ENCODE assay signal across 1 cellular context in the genomic region with DNA sequence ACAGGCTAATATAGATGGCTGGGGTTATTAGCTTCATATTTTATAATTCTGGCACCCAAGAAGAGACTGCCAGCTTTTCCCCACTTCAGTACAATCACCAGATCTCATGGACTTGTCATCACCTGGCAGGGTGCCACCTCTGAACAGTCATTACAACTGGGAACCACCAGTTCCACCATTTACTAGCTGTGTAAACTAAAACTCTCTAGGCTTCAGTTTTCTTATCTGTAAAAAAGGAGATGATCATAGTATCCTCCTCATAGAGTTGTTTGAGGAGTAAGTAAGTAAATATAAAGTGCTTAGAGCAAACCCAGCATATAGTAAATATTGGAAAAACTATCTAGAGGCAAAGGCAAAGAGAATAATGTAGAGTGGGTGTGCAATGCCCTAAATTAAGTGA.
TF ChIP-seq lines count a peak whose summit lies in the region.

No MANE protein-coding gene starts in this region.

TF ChIP-seq in HCT116, 20 proteins besides CTCF, POLR2A, EP300 and RAD21 (continued from another document):
- TF ChIP-seq, protein P1, sequence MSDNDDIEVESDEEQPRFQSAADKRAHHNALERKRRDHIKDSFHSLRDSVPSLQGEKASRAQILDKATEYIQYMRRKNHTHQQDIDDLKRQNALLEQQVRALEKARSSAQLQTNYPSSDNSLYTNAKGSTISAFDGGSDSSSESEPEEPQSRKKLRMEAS (IDR thresholded peaks at IDR 0.05) = no peak
- TF ChIP-seq SRF (IDR thresholded peaks at IDR 0.05; ENCODE audit: low read depth) = no peak
- TF ChIP-seq ATF3 (IDR thresholded peaks at IDR 0.05) = no peak
- TF ChIP-seq TCF7L2 (IDR thresholded peaks at IDR 0.05; ENCODE audit: borderline replicate concordance, extremely low read depth, insufficient read depth, insufficient read length) = no peak
- no peak for TF ChIP-seq SIN3A (IDR thresholded peaks at IDR 0.05; ENCODE audit: low read depth)
